38 cellular contexts compared by ENCODE assay signal in genomic region chr20:62425281-62426058, GRCh38. TPM values are rescaled to one million over a fixed set of nuclear protein-coding genes. Genes with fewer than 3 reads are reported as not detected.
"Had no signal": no experiment of that assay in that cellular context is flagged by ENCODE, and none has a peak within 500 bp of the region (broad histone marks: within the 10 kb centered on the region; RNA-seq: fewer than 3 reads in every experiment).

No MANE protein-coding gene starts in this region.

- H3K4me3 ChIP-seq: ovary, sigmoid colon, smooth muscle cell, stomach, tibial artery had no signal

- H3K4me1 ChIP-seq: sigmoid colon had no signal

- H3K4me1 Mint-ChIP-seq: activated CD4-positive, alpha-beta T cell treated with anti-CD3 and anti-CD28 coated beads, Interleukin-2, amount 10 ng/mL, durations not matched to agents 24 days and 14 days; activated T-helper 17 cell treated with anti-CD3 and anti-CD28 coated beads, Interleukin-2, amount 50 U/mL, for 72 hours; immature natural killer cell; stimulated activated naive B cell treated with anti-CD40 and anti-IgM and Interleukin-4, amounts not matched to agents 10 μg/mL and 1 μg/mL and 100 μg/mL, for 72 hours had no signal

- H3K9me3 ChIP-seq: ovary, prostate gland, sigmoid colon, stomach, tibial artery had no signal

- H3K27ac Mint-ChIP-seq: activated CD4-positive, alpha-beta memory T cell treated with anti-CD3 and anti-CD28 coated beads for 36 hours; activated CD4-positive, alpha-beta T cell treated with anti-CD3 and anti-CD28 coated beads, Interleukin-2, amount 10 ng/mL, durations not matched to agents 24 days and 14 days; activated T-helper 17 cell treated with anti-CD3 and anti-CD28 coated beads, Interleukin-2, amount 50 U/mL, for 72 hours; immature natural killer cell; naive B cell; stimulated activated naive B cell treated with anti-CD40 and anti-IgM and Interleukin-4, amounts not matched to agents 10 μg/mL and 1 μg/mL and 100 μg/mL, for 72 hours had no signal

- H3K9me3 Mint-ChIP-seq: activated CD4-positive, alpha-beta memory T cell treated with anti-CD3 and anti-CD28 coated beads for 36 hours; activated CD4-positive, alpha-beta T cell treated with anti-CD3 and anti-CD28 coated beads, Interleukin-2, amount 10 ng/mL, durations not matched to agents 24 days and 14 days; activated T-cell treated with anti-CD3 and anti-CD28 coated beads, Interleukin-2, amount 50 U/mL, for 4 hours; activated T-helper 17 cell treated with anti-CD3 and anti-CD28 coated beads, Interleukin-2, amount 50 U/mL, for 72 hours; immature natural killer cell; naive B cell; nephron progenitor cell had no signal

- H3K4me2 ChIP-seq: smooth muscle cell had no signal

- H3K27ac ChIP-seq: brain microvascular endothelial cell, ovary, prostate gland, sigmoid colon, stomach, tibial artery had no signal

- H3K4me3 Mint-ChIP-seq: activated CD4-positive, alpha-beta memory T cell treated with anti-CD3 and anti-CD28 coated beads for 36 hours; activated CD4-positive, alpha-beta T cell treated with anti-CD3 and anti-CD28 coated beads, Interleukin-2, amount 10 ng/mL, durations not matched to agents 24 days and 14 days; activated T-cell treated with anti-CD3 and anti-CD28 coated beads, Interleukin-2, amount 50 U/mL, for 4 hours; activated T-helper 17 cell treated with anti-CD3 and anti-CD28 coated beads, Interleukin-2, amount 50 U/mL, for 72 hours; immature natural killer cell; nephron progenitor cell; stimulated activated naive B cell treated with anti-CD40 and anti-IgM and Interleukin-4, amounts not matched to agents 10 μg/mL and 1 μg/mL and 100 μg/mL, for 72 hours had no signal

- H3K27me3 Mint-ChIP-seq: activated CD4-positive, alpha-beta T cell treated with anti-CD3 and anti-CD28 coated beads, Interleukin-2, amount 10 ng/mL, durations not matched to agents 24 days and 14 days; activated T-helper 17 cell treated with anti-CD3 and anti-CD28 coated beads, Interleukin-2, amount 50 U/mL, for 72 hours had no signal

- FAIRE-seq: astrocyte, endothelial cell of umbilical vein, kidney, TTC549 had no signal

- H3K27me3 ChIP-seq: ovary had no signal

- H3K36me3 ChIP-seq: brain microvascular endothelial cell, ovary, prostate gland, sigmoid colon, stomach, tibial artery had no signal

- H3K36me3 Mint-ChIP-seq: activated CD4-positive, alpha-beta memory T cell treated with anti-CD3 and anti-CD28 coated beads for 36 hours; immature natural killer cell; naive B cell; stimulated activated naive B cell treated with anti-CD40 and anti-IgM and Interleukin-4, amounts not matched to agents 10 μg/mL and 1 μg/mL and 100 μg/mL, for 72 hours had no signal

- DNase-seq: activated CD4-positive, alpha-beta memory T cell treated with anti-CD3 and anti-CD28 coated beads for 36 hours; activated CD4-positive, alpha-beta T cell treated with anti-CD3 and anti-CD28 coated beads, Interleukin-2, amount 10 ng/mL, durations not matched to agents 24 days and 14 days; activated CD8-positive, alpha-beta memory T cell treated with anti-CD3 and anti-CD28 coated beads, Interleukin-2, amount 50 U/mL, for 4 hours; activated gamma-delta T cell treated with Interleukin-2 at 50 U/mL for 16 hours; activated naive CD4-positive, alpha-beta T cell treated with anti-CD3 and anti-CD28 coated beads, Interleukin-2, amount 50 U/mL, for 16 hours; activated T-cell treated with anti-CD3 and anti-CD28 coated beads, Interleukin-2, amount 50 U/mL, for 4 hours; amniotic stem cell; brain microvascular endothelial cell; head of caudate nucleus; hypothalamus; immature natural killer cell; kidney; left colon; mammary epithelial cell; naive B cell; nephron progenitor cell; ovary; sigmoid colon; stimulated activated CD4-positive, alpha-beta T cell treated with anti-CD3 and anti-CD28 coated beads, Interleukin-1b, Interleukin-23, amount 100 ng/mL, for 48 hours; stimulated activated CD4-positive, alpha-beta T cell treated with anti-CD3 and anti-CD28 coated beads, Interleukin-4, amount 100 ng/mL, for 4 hours; stimulated activated CD8-positive, alpha-beta memory T cell treated with anti-CD3 and anti-CD28 coated beads, Interleukin-4, amount 100 ng/mL, for 48 hours; stimulated activated naive B cell treated with anti-CD40 and anti-IgM and Interleukin-4, amounts not matched to agents 10 μg/mL and 1 μg/mL and 100 μg/mL, for 72 hours; stomach; tibial artery had no signal

- ATAC-seq: activated CD4-positive, CD25-positive, alpha-beta regulatory T cell treated with anti-CD3 and anti-CD28 coated beads, Interleukin-2, amount 50 U/mL, for 24 hours; activated T-cell treated with anti-CD3 and anti-CD28 coated beads, Interleukin-2, amount 50 U/mL, for 4 hours; activated T-helper 17 cell treated with anti-CD3 and anti-CD28 coated beads, Interleukin-2, amount 50 U/mL, for 72 hours; left colon; stimulated activated naive B cell treated with anti-CD40 and anti-IgM and Interleukin-4, amounts not matched to agents 10 μg/mL and 1 μg/mL and 100 μg/mL, for 72 hours had no signal

RNA-seq across cellular contexts. Expression of gene RBBP8NL, which starts 1.9 kb away (rescaled TPM):
- total RNA-seq: activated CD4-positive, alpha-beta memory T cell treated with anti-CD3 and anti-CD28 coated beads for 36 hours; activated CD4-positive, alpha-beta T cell treated with anti-CD3 and anti-CD28 coated beads, Interleukin-2, amount 10 ng/mL, durations not matched to agents 24 days and 14 days; activated CD8-positive, alpha-beta memory T cell treated with anti-CD3 and anti-CD28 coated beads for 36 hours; activated T-cell treated with anti-CD3 and anti-CD28 coated beads, Interleukin-2, amount 50 U/mL, for 4 hours; activated T-helper 17 cell treated with anti-CD3 and anti-CD28 coated beads, Interleukin-2, amount 50 U/mL, for 72 hours; cardiac septum; chondrocyte; endothelial cell of umbilical vein; fibroblast of lung; fibroblast of villous mesenchyme; sigmoid colon; T-helper 1 cell treated with Interleukin-12 subunit alpha and Interleukin-12 subunit beta and Interleukin-4 antibody, amounts not matched to agents 30 ng/mL and 1 ng/mL, for 36 hours had no signal
- polyA plus RNA-seq: endothelial cell of umbilical vein, fibroblast of lung, immature natural killer cell, liver, ovary, smooth muscle cell had no signal

RNA-seq across cellular contexts. Expression of gene GATA5, which starts 50.3 kb away (rescaled TPM):
- total RNA-seq: activated CD4-positive, alpha-beta memory T cell treated with anti-CD3 and anti-CD28 coated beads for 36 hours; activated CD4-positive, alpha-beta T cell treated with anti-CD3 and anti-CD28 coated beads, Interleukin-2, amount 10 ng/mL, durations not matched to agents 24 days and 14 days; activated CD8-positive, alpha-beta memory T cell treated with anti-CD3 and anti-CD28 coated beads for 36 hours; activated T-cell treated with anti-CD3 and anti-CD28 coated beads, Interleukin-2, amount 50 U/mL, for 4 hours; activated T-helper 17 cell treated with anti-CD3 and anti-CD28 coated beads, Interleukin-2, amount 50 U/mL, for 72 hours; astrocyte; chondrocyte; endothelial cell of umbilical vein; fibroblast of villous mesenchyme; left colon; mammary epithelial cell; T-helper 1 cell treated with Interleukin-12 subunit alpha and Interleukin-12 subunit beta and Interleukin-4 antibody, amounts not matched to agents 30 ng/mL and 1 ng/mL, for 36 hours had no signal
- polyA plus RNA-seq: endothelial cell of umbilical vein, immature natural killer cell, mammary epithelial cell had no signal
